25 cellular contexts compared by ENCODE assay signal in genomic region chr7:101629171-101629570, GRCh38. TPM values are rescaled to one million over a fixed set of nuclear protein-coding genes. Genes with fewer than 3 reads are reported as not detected.
"Had no signal": no experiment of that assay in that cellular context is flagged by ENCODE, and none has a peak within 500 bp of the region (broad histone marks: within the 10 kb centered on the region; RNA-seq: fewer than 3 reads in every experiment).

Gene MYL10 (minus strand): TSS chr7:101629296. CDS start chr7:101629118, 178 bp downstream.

- H3K9me3 ChIP-seq: body of pancreas, mucosa of descending colon, right lobe of liver, uterus had no signal

- H3K27me3 ChIP-seq: body of pancreas, right lobe of liver, uterus had no signal

- H3K4me3 ChIP-seq: body of pancreas, heart right ventricle, mucosa of descending colon, right lobe of liver, spleen, uterus had no signal

- H3K4me1 ChIP-seq: body of pancreas, parathyroid adenoma, right lobe of liver, uterus had no signal

- H3K9ac ChIP-seq: parathyroid adenoma had no signal

- H3K27ac Mint-ChIP-seq: activated B cell treated with CpG ODN at 0.5 μM for 24 hours; activated CD4-positive, alpha-beta memory T cell treated with anti-CD3 and anti-CD28 coated beads, Interleukin-2, amount 10 ng/mL, durations not matched to agents 7 days and 5 days; activated T-helper 17 cell treated with anti-CD3 and anti-CD28 coated beads, Interleukin-2, amount 50 U/mL, for 72 hours; endodermal cell; immature natural killer cell; stimulated activated memory B cell treated with anti-CD40 and anti-IgM and Interleukin-4, amounts not matched to agents 10 μg/mL and 1 μg/mL and 100 μg/mL, for 72 hours had no signal

- ATAC-seq: activated T-helper 17 cell treated with anti-CD3 and anti-CD28 coated beads, Interleukin-2, amount 50 U/mL, for 72 hours; body of pancreas; mucosa of descending colon; naive thymus-derived CD4-positive, alpha-beta T cell; right lobe of liver; stimulated activated memory B cell treated with anti-CD40 and anti-IgM and Interleukin-4, amounts not matched to agents 10 μg/mL and 1 μg/mL and 100 μg/mL, for 72 hours had no signal

- H3K79me2 ChIP-seq: parathyroid adenoma had no signal

- H3K4me3 Mint-ChIP-seq: activated B cell treated with CpG ODN at 0.5 μM for 24 hours; activated CD4-positive, alpha-beta memory T cell treated with anti-CD3 and anti-CD28 coated beads, Interleukin-2, amount 10 ng/mL, durations not matched to agents 7 days and 5 days; activated T-helper 17 cell treated with anti-CD3 and anti-CD28 coated beads, Interleukin-2, amount 50 U/mL, for 72 hours; endodermal cell; immature natural killer cell; naive thymus-derived CD4-positive, alpha-beta T cell; stimulated activated memory B cell treated with anti-CD40 and anti-IgM and Interleukin-4, amounts not matched to agents 10 μg/mL and 1 μg/mL and 100 μg/mL, for 72 hours had no signal

- DNase-seq: activated B cell treated with CpG ODN at 0.5 μM for 24 hours; activated CD4-positive, alpha-beta memory T cell treated with anti-CD3 and anti-CD28 coated beads, Interleukin-2, amount 10 ng/mL, durations not matched to agents 7 days and 5 days; activated CD4-positive, alpha-beta T cell treated with anti-CD3 and anti-CD28 coated beads for 4 hours; activated naive CD4-positive, alpha-beta T cell treated with Interleukin-2 at 50 U/mL for 16 hours; activated T-cell treated with anti-CD3 and anti-CD28 coated beads, Interleukin-2, amount 50 U/mL, for 1 hour; body of pancreas; caudate nucleus; endodermal cell; heart right ventricle; immature natural killer cell; mesenchymal stem cell; naive thymus-derived CD4-positive, alpha-beta T cell; right lobe of liver; stimulated activated CD4-positive, alpha-beta T cell treated with anti-CD3 and anti-CD28 coated beads, Interleukin-4, amount 100 ng/mL, for 4 hours; T-helper 1 cell; T-helper 9 cell; uterus had no signal

- H3K36me3 ChIP-seq: heart right ventricle, right lobe of liver, spleen, uterus had no signal

- FAIRE-seq: frontal cortex had no signal

- H3K36me3 Mint-ChIP-seq: immature natural killer cell; stimulated activated memory B cell treated with anti-CD40 and anti-IgM and Interleukin-4, amounts not matched to agents 10 μg/mL and 1 μg/mL and 100 μg/mL, for 72 hours had no signal

- H2AFZ ChIP-seq: parathyroid adenoma had no signal

- H3K4me1 Mint-ChIP-seq: activated B cell treated with CpG ODN at 0.5 μM for 24 hours; activated CD4-positive, alpha-beta memory T cell treated with anti-CD3 and anti-CD28 coated beads, Interleukin-2, amount 10 ng/mL, durations not matched to agents 7 days and 5 days; activated T-helper 17 cell treated with anti-CD3 and anti-CD28 coated beads, Interleukin-2, amount 50 U/mL, for 72 hours; immature natural killer cell; stimulated activated memory B cell treated with anti-CD40 and anti-IgM and Interleukin-4, amounts not matched to agents 10 μg/mL and 1 μg/mL and 100 μg/mL, for 72 hours had no signal

- H3K9me3 Mint-ChIP-seq: activated CD4-positive, alpha-beta memory T cell treated with anti-CD3 and anti-CD28 coated beads, Interleukin-2, amount 10 ng/mL, durations not matched to agents 7 days and 5 days; activated T-helper 17 cell treated with anti-CD3 and anti-CD28 coated beads, Interleukin-2, amount 50 U/mL, for 72 hours; stimulated activated memory B cell treated with anti-CD40 and anti-IgM and Interleukin-4, amounts not matched to agents 10 μg/mL and 1 μg/mL and 100 μg/mL, for 72 hours had no signal

- H3K27ac ChIP-seq: body of pancreas, heart right ventricle, parathyroid adenoma, right lobe of liver, spleen, uterus had no signal

RNA-seq across cellular contexts. Expression of gene MYL10, which starts in this region (rescaled TPM):
- total RNA-seq: activated B cell treated with CpG ODN at 0.5 μM for 24 hours; activated CD4-positive, alpha-beta memory T cell treated with anti-CD3 and anti-CD28 coated beads, Interleukin-2, amount 10 ng/mL, durations not matched to agents 7 days and 5 days; activated T-helper 17 cell treated with anti-CD3 and anti-CD28 coated beads, Interleukin-2, amount 50 U/mL, for 72 hours; body of pancreas; endodermal cell; epithelial cell of proximal tubule; frontal cortex; heart right ventricle; liver; mucosa of descending colon; naive thymus-derived CD4-positive, alpha-beta T cell; right lobe of liver; spleen; uterus had no signal
- polyA plus RNA-seq: heart right ventricle; immature natural killer cell; liver; naive thymus-derived CD4-positive, alpha-beta T cell; spleen had no signal
